ENCODE assay signal across 9 cellular contexts in genomic region chr16:88387941-88388627, GRCh38. TPM values are rescaled to one million over a fixed set of nuclear protein-coding genes. Genes with fewer than 3 reads are reported as not detected.
DNase-seq lines count a peak whose midpoint lies in the region; TF ChIP-seq lines count a peak whose summit lies in the region.
"Had no signal": no experiment of that assay in that cellular context is flagged by ENCODE, and none has a peak within 500 bp of the region (broad histone marks: within the 10 kb centered on the region; RNA-seq: fewer than 3 reads in every experiment).

No MANE protein-coding gene starts in this region.

- H2AFZ ChIP-seq in PC-9 (0 out of 2 replicates have a peak overlapping the region, but pooled peaks have one; percentile 57), Karpas-422 (ENCODE audit: low read length) (no peak overlapping the region)

- intact Hi-C loops in PC-9 (cut with micrococcal nuclease; ENCODE audit: unreplicated experiment) = loop anchor here (1.0 to 10.0 kb wide), 3 partner anchors 56 to 193 kb away; no protein-coding TSS in a partner anchor
- intact Hi-C loops in esophagus muscularis mucosa (cut with DNase I) = no loop called here
- intact Hi-C loops in transverse colon (cut with DNase I; ENCODE audit: low total_unique reads) = no loop called here

- TSS peak; percentile 97 for BruUV-seq in PC-9 (replicated peaks; lab: Mats Ljungman, UMichigan)

- H3K4me1 Mint-ChIP-seq in endodermal cell = no peaks in the 10 kb centered on the region

- 56% methylated on average over 6 of the region's 27 CpGs for WGBS in esophagus muscularis mucosa
- 41% methylated on average over 20 of the region's 27 CpGs; no CpG with 5 or more reads in 1 of the 2 donors for WGBS in transverse colon (ENCODE audit: low coverage in 1 of 2), 2 donors
- 79 to 84% methylated on average over 16 to 27 of the region's 27 CpGs for WGBS in endodermal cell (ENCODE audit: insufficient coverage in 1 of 2, insufficient read length in 1 of 2), 2 experiments

- H4K20me1 ChIP-seq in PC-9 (ENCODE audit: insufficient read depth) (no peaks in the 10 kb centered on the region), Karpas-422 (ENCODE audit: insufficient read depth, low read depth, low read length) (no peaks in the 10 kb centered on the region)

- H3K9ac ChIP-seq in endodermal cell (ENCODE audit: extremely low read depth, low read length, poor library complexity, severe bottlenecking) (no peak overlapping the region), Karpas-422 (ENCODE audit: low read length) (no peak overlapping the region)

- in situ Hi-C loops in transverse colon (cut with MboI; ENCODE audit: low pct_ligation_motif_present in 1 of 4, low pct_unique_long_range_greater_than_20kb in 1 of 4, low sequenced_read_pairs in 3 of 4) (no loop called here), KBM-7 (cut with MboI; ENCODE audit: low pct_unique_long_range_greater_than_20kb, low sequenced_read_pairs) (no loop called here)

- no peak overlapping the region for H3K4me3 Mint-ChIP-seq in endodermal cell

- DNase-seq in PC-9 = peak; percentile 92 to 97
- no peak for DNase-seq in esophagus muscularis mucosa (ENCODE audit: extremely low spot score)
- peak; percentile 69 for DNase-seq in medulla oblongata (ENCODE audit: extremely low spot score)
- peak; percentile 82 for DNase-seq in transverse colon
- no peak for DNase-seq in NCI-H1694 (lab: John Stamatoyannopoulos, UW)
- DNase-seq in endodermal cell = no peak
- no peak for DNase-seq in KBM-7
- DNase-seq in Karpas-422 = no peak
- DNase-seq: SW 1271 had no signal

- H3K9me3 Mint-ChIP-seq in endodermal cell = no peaks in the 10 kb centered on the region

- H3K27ac Mint-ChIP-seq in endodermal cell = no peak overlapping the region

- H3K27ac ChIP-seq in PC-9 = peak overlapping the region; percentile 75
- peak overlapping the region in 3 of 4 donors; percentile 19 to 60 (median 40) for H3K27ac ChIP-seq in esophagus muscularis mucosa (replicated peaks in 1 of 4)
- H3K27ac ChIP-seq in transverse colon = peak overlapping the region in 1 of 4 donors; percentile 58
- no peak overlapping the region for H3K27ac ChIP-seq in endodermal cell (ENCODE audit: low read depth, low read length)
- H3K27ac ChIP-seq in Karpas-422 (ENCODE audit: low read length) = no peak overlapping the region

- H3K9me3 ChIP-seq in PC-9 (ENCODE audit: insufficient read depth, low read depth) = no peaks in the 10 kb centered on the region
- no peaks in the 10 kb centered on the region for H3K9me3 ChIP-seq in esophagus muscularis mucosa
- no peaks in the 10 kb centered on the region for H3K9me3 ChIP-seq in transverse colon
- H3K9me3 ChIP-seq in endodermal cell (ENCODE audit: control insufficient read depth, low read length) = no peaks in the 10 kb centered on the region
- H3K9me3 ChIP-seq in Karpas-422 (ENCODE audit: low read length) = no peaks in the 10 kb centered on the region

- no peaks in the 10 kb centered on the region; the same call in 1 of the 2 replicates for H3K27me3 ChIP-seq in PC-9 (ENCODE audit: insufficient read depth, low read depth)
- peaks cover 0 to 67% (median 10%) of the 10 kb centered on the region in 4 donors for H3K27me3 ChIP-seq in esophagus muscularis mucosa
- peaks cover 49% of the 10 kb centered on the region for H3K27me3 ChIP-seq in transverse colon
- H3K27me3 ChIP-seq in endodermal cell (ENCODE audit: control insufficient read depth, insufficient read depth, low read length, poor library complexity, severe bottlenecking) = peaks cover 37% of the 10 kb centered on the region
- H3K27me3 ChIP-seq in Karpas-422 (ENCODE audit: low read length) = no peaks in the 10 kb centered on the region

- CTCF ChIA-PET in PC-9 (lab: Charles Lee) = interaction anchor here (0.6 kb wide), 1 partner anchor 97 kb away, joined by 3 read pairs; no protein-coding TSS in a partner anchor

- H3K4me1 ChIP-seq in PC-9 (replicated peaks; ENCODE audit: insufficient read depth) (peaks cover 28% of the 10 kb centered on the region), esophagus muscularis mucosa (peaks cover 15 to 30% (median 26%) of the 10 kb centered on the region in 4 donors), transverse colon (peaks cover 0 to 17% (median 16%) of the 10 kb centered on the region in 4 donors), endodermal cell (ENCODE audit: control insufficient read depth, insufficient read depth, low read length) (no peaks in the 10 kb centered on the region), Karpas-422 (ENCODE audit: low read length) (no peaks in the 10 kb centered on the region)

- H3K9me2 ChIP-seq in PC-9 (ENCODE audit: insufficient read depth) = no peaks in the 10 kb centered on the region
- no peaks in the 10 kb centered on the region for H3K9me2 ChIP-seq in Karpas-422 (replicated peaks; ENCODE audit: insufficient read depth, low read length)

- H3K27me3 Mint-ChIP-seq in endodermal cell (ENCODE audit: insufficient read depth) = peaks cover 31% of the 10 kb centered on the region

- H3K4me2 ChIP-seq in PC-9 (peak overlapping the region; percentile 72), Karpas-422 (ENCODE audit: low read depth, low read length, poor library complexity, severe bottlenecking) (no peak overlapping the region)

- H3K4me3 ChIP-seq in PC-9 = peak overlapping the region; percentile 51; the same call in 1 of the 2 replicates
- no peak overlapping the region for H3K4me3 ChIP-seq in esophagus muscularis mucosa
- no peak overlapping the region for H3K4me3 ChIP-seq in transverse colon
- H3K4me3 ChIP-seq in endodermal cell (ENCODE audit: low read length) = no peak overlapping the region
- H3K4me3 ChIP-seq in Karpas-422 (ENCODE audit: low read length) = no peak overlapping the region

- no peak; the same call in 1 of the 2 replicates for TF ChIP-seq CTCF in PC-9 (conservative IDR thresholded peaks at IDR 0.05)
- TF ChIP-seq CTCF in esophagus muscularis mucosa (IDR thresholded peaks at IDR 0.05) = no peak
- TF ChIP-seq CTCF in transverse colon (IDR thresholded peaks at IDR 0.05) = peak in 1 of 5 experiments; percentile 17
- TF ChIP-seq CTCF in endodermal cell (conservative IDR thresholded peaks at IDR 0.05) = no peak

- TF ChIP-seq EP300 in esophagus muscularis mucosa (IDR thresholded peaks at IDR 0.05) = no peak
- TF ChIP-seq EP300 in transverse colon (IDR thresholded peaks at IDR 0.05; ENCODE audit: low read depth) = peak; percentile 13

- H3K36me3 ChIP-seq in PC-9 (ENCODE audit: low read depth) (no peaks in the 10 kb centered on the region), esophagus muscularis mucosa (no peaks in the 10 kb centered on the region), transverse colon (no peaks in the 10 kb centered on the region), endodermal cell (ENCODE audit: control insufficient read depth, insufficient read depth, low read length) (no peaks in the 10 kb centered on the region), Karpas-422 (ENCODE audit: insufficient read depth, low read length) (no peaks in the 10 kb centered on the region)

- H3K79me2 ChIP-seq in PC-9 (ENCODE audit: low read depth) = no peaks in the 10 kb centered on the region
- no peaks in the 10 kb centered on the region for H3K79me2 ChIP-seq in Karpas-422 (ENCODE audit: low read length)

- no peaks in the 10 kb centered on the region for H3K36me3 Mint-ChIP-seq in endodermal cell (ENCODE audit: low read depth)

- TF ChIP-seq POLR2A in esophagus muscularis mucosa (IDR thresholded peaks at IDR 0.05; ENCODE audit: low read depth) (no peak), transverse colon (IDR thresholded peaks at IDR 0.05) (peak; percentile 31)

- peaks cover 8% of the 10 kb centered on the region; the same call in 1 of the 2 replicates for H3F3A ChIP-seq in PC-9 (ENCODE audit: insufficient read depth, low read depth)

- POLR2A ChIA-PET in PC-9 (lab: Charles Lee; ENCODE audit: unreplicated experiment) = interaction anchor here (0.5 to 0.7 kb wide), 5 partner anchors 26 to 804 kb away, joined by 3 to 4 read pairs (median 3); no protein-coding TSS in a partner anchor

RNA-seq across cellular contexts. Expression of gene ZNF469, which starts 5.3 kb away (rescaled TPM):
- total RNA-seq in PC-9 (2021) (9.8 and 16.1 TPM in 2 replicates), esophagus muscularis mucosa (1 to 10 TPM; 1.2 to 3.7 (median 2.2) TPM), transverse colon (under 1 TPM; 0.14 to 0.75 (median 0.54) TPM), endodermal cell (1 to 10 TPM in 1 of 2 donors, under 1 TPM in 1; 0.68 to 4.7 TPM)
- polyA plus RNA-seq in endodermal cell (2013, experiment 1 of 2) = 0.53 TPM
- 0.46 TPM for polyA plus RNA-seq in endodermal cell (2013, experiment 2 of 2)
- not detected in 2 replicates for total RNA-seq in Karpas-422 (2014; rRNA removed; shearing (Covaris generic); ENCODE audit: low replicate concordance)

Comparison
In these comparisons a context has a peak if more than half of its experiments do, and no peak if none do; other contexts are left out.
1. DNase-seq: peak in PC-9 (2 of 2), medulla oblongata (single experiment) and transverse colon (single experiment); none in esophagus muscularis mucosa (single experiment), NCI-H1694 (single experiment), endodermal cell (single experiment), KBM-7 (single experiment) and Karpas-422 (single experiment).
2. H3K27ac ChIP-seq: peak in PC-9 (single experiment) and esophagus muscularis mucosa (3 of 4); none in endodermal cell (single experiment) and Karpas-422 (single experiment).